In the genomic region with DNA sequence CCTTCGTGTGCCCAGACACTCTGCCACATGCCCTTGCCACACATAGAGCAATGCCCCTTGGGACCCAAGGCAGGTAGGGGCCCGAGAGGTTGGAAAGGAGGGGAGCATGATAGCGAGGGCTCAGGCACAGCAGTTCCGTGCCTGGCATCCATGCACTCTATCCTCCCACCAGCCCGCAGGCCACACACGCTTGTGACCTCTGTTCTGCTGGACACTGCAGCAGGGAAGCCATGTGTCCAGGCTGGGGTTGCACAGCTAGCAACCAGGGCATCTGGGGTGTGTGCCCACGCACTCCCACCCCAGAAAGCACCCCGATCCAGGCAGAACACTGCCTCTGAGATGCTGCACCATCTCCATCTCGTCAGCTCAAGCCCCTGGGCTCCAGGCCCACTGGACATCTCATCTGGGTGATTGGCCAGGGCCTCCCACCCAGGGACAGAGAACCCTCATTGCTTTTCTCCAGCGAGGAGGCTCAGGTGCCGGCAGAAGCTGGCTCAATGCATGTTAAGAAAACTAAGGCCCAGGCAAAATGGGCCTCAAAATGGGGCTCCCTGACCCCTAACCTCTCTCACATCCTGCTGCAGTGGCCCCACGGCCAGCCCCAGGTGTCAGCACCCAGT, we compare ENCODE assay signal across 15 cellular contexts.
"Had no signal": no experiment of that assay in that cellular context is flagged by ENCODE, and none has a peak within 500 bp of the region (broad histone marks: within the 10 kb centered on the region; RNA-seq: fewer than 3 reads in every experiment).

No MANE protein-coding gene starts in this region.

- H3K27ac ChIP-seq: foreskin keratinocyte, left lung, lower lobe of right lung, psoas muscle, testis had no signal

- H3K4me1 ChIP-seq: foreskin keratinocyte, left lung, psoas muscle had no signal

- H3K4me3 ChIP-seq: left lung, lower lobe of right lung, psoas muscle, testis, tibial nerve had no signal

- H3K27me3 ChIP-seq: foreskin keratinocyte, testis, tibial nerve had no signal

- ATAC-seq: foreskin keratinocyte; left lung; psoas muscle; stimulated activated naive B cell treated with anti-CD40 and anti-IgM and Interleukin-4, amounts not matched to agents 10 μg/mL and 1 μg/mL and 100 μg/mL, for 72 hours; stimulated activated naive CD8-positive, alpha-beta T cell treated with anti-CD3 and anti-CD28 coated beads, Interleukin-15, amount 100 ng/mL, for 72 hours had no signal

- H3K9me3 ChIP-seq: left lung, lower lobe of right lung, psoas muscle, testis, tibial nerve had no signal

- DNase-seq: foreskin keratinocyte; immature natural killer cell; left lung; lower lobe of right lung; mesenchymal stem cell; naive B cell; psoas muscle; stimulated activated CD4-positive, alpha-beta T cell treated with anti-CD3 and anti-CD28 coated beads, Interleukin-2, amount 100 ng/mL, for 24 hours; stimulated activated CD4-positive, alpha-beta T cell treated with anti-CD3 and anti-CD28 coated beads, Interleukin-4, amount 100 ng/mL, for 4 hours; stimulated activated naive B cell treated with anti-CD40 and anti-IgM and Interleukin-4, amounts not matched to agents 10 μg/mL and 1 μg/mL and 100 μg/mL, for 72 hours; stimulated activated naive CD8-positive, alpha-beta T cell treated with anti-CD3 and anti-CD28 coated beads, Interleukin-15, amount 100 ng/mL, for 72 hours had no signal

- H3K27ac Mint-ChIP-seq: dendritic cell treated with granulocyte-macrophage colony-stimulating factor and Interleukin-4, amounts not matched to agents 40 ng/mL and 50 ng/mL, for 4 days; stimulated activated naive B cell treated with anti-CD40 and anti-IgM and Interleukin-4, amounts not matched to agents 10 μg/mL and 1 μg/mL and 100 μg/mL, for 72 hours had no signal

- H3K36me3 Mint-ChIP-seq: immature natural killer cell; naive B cell; stimulated activated naive B cell treated with anti-CD40 and anti-IgM and Interleukin-4, amounts not matched to agents 10 μg/mL and 1 μg/mL and 100 μg/mL, for 72 hours had no signal

- H3K36me3 ChIP-seq: left lung, lower lobe of right lung, tibial nerve had no signal

- H3K4me3 Mint-ChIP-seq: dendritic cell treated with granulocyte-macrophage colony-stimulating factor and Interleukin-4, amounts not matched to agents 40 ng/mL and 50 ng/mL, for 4 days; naive B cell; nephron; stimulated activated naive B cell treated with anti-CD40 and anti-IgM and Interleukin-4, amounts not matched to agents 10 μg/mL and 1 μg/mL and 100 μg/mL, for 72 hours; stimulated activated naive CD8-positive, alpha-beta T cell treated with anti-CD3 and anti-CD28 coated beads, Interleukin-15, amount 100 ng/mL, for 72 hours had no signal

- H3K9me3 Mint-ChIP-seq: dendritic cell treated with granulocyte-macrophage colony-stimulating factor and Interleukin-4, amounts not matched to agents 40 ng/mL and 50 ng/mL, for 4 days; immature natural killer cell; nephron; stimulated activated naive B cell treated with anti-CD40 and anti-IgM and Interleukin-4, amounts not matched to agents 10 μg/mL and 1 μg/mL and 100 μg/mL, for 72 hours; stimulated activated naive CD8-positive, alpha-beta T cell treated with anti-CD3 and anti-CD28 coated beads, Interleukin-15, amount 100 ng/mL, for 72 hours had no signal
